ENCODE assay signal across 7 cellular contexts in the genomic region with DNA sequence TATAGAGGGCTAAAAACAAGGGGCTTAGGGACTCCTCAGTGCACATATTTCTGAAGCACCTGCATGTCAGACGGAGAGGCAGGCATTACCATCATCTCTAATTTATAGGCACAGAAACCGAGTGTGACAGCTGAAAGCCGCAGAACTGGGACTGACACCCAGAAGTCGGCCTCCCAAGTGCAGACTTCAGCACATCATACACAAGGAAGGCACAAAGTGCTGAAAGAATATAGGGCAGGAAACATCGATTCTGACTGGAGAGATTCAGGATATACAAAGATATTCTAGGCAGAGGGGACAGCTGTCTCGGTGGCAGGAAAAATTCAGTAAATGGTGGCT. TPM values are rescaled to one million over a fixed set of nuclear protein-coding genes. Genes with fewer than 3 reads are reported as not detected.
DNase-seq lines count a peak whose midpoint lies in the region; ATAC-seq and TF ChIP-seq lines count a peak whose summit lies in the region.

No MANE protein-coding gene starts in this region.

- H3K36me3 ChIP-seq in esophagus muscularis mucosa (peaks cover 11 to 43% (median 34%) of the 10 kb centered on the region in 4 donors), spleen (peaks cover 0 to 50% (median 35%) of the 10 kb centered on the region in 6 donors)

- peak overlapping the region; percentile 90 for H3K4me3 Mint-ChIP-seq in T-helper 17 cell

- intact Hi-C loops in esophagus muscularis mucosa (cut with DNase I) (loop anchor here (1.0 to 10.0 kb wide), 5 partner anchors 124 to 526 kb away; a partner anchor contains a TSS), spleen (cut with DNase I; ENCODE audit: low total_unique reads) (loop anchor here (10.0 kb wide), 2 partner anchors 174 to 524 kb away; no protein-coding TSS in a partner anchor)

- H3K4me1 Mint-ChIP-seq in T-helper 17 cell, result peaks cover 17% of the 10 kb centered on the region

- peak overlapping the region; percentile 62 for H3K27ac ChIP-seq in HL-60 (replicated peaks)
- peak overlapping the region; percentile 86 to 96 (median 92) for H3K27ac ChIP-seq in esophagus muscularis mucosa (replicated peaks in 1 of 4)
- H3K27ac ChIP-seq in spleen, result peak overlapping the region in 7 of 8 donors; percentile 89 to 97 (median 96)

- peak overlapping the region; percentile 94 for H3K27ac Mint-ChIP-seq in T-helper 17 cell

- H3K4me1 ChIP-seq in esophagus muscularis mucosa, result peaks cover 8 to 29% (median 26%) of the 10 kb centered on the region in 4 donors
- H3K4me1 ChIP-seq in spleen, result peaks cover 0 to 50% (median 24%) of the 10 kb centered on the region in 6 donors

- H3K36me3 Mint-ChIP-seq in T-helper 17 cell (ENCODE audit: low read depth), result peaks cover 7% of the 10 kb centered on the region

- H3K9me3 ChIP-seq in T-helper 17 cell (ENCODE audit: control insufficient read depth, low read length, poor library complexity, severe bottlenecking) (no peaks in the 10 kb centered on the region), esophagus muscularis mucosa (no peaks in the 10 kb centered on the region), spleen (no peaks in the 10 kb centered on the region)

- no peak for TF ChIP-seq CTCF in HL-60 (IDR thresholded peaks at IDR 0.05; ENCODE audit: insufficient read depth, low read length)
- no peak for TF ChIP-seq CTCF in esophagus muscularis mucosa (IDR thresholded peaks at IDR 0.05)
- TF ChIP-seq CTCF in spleen (IDR thresholded peaks at IDR 0.05 in 8 of 11, conservative IDR thresholded peaks at IDR 0.05 in 3 of 11), result no peak

- DNase-seq in HL-60 (ENCODE audit: low read depth in 1 of 2, low spot score in 1 of 2), result no peak
- no peak for DNase-seq in T-helper 17 cell
- DNase-seq in esophagus muscularis mucosa (ENCODE audit: extremely low spot score), result no peak
- DNase-seq in spleen, result no peak
- no peak for DNase-seq in SKM-1 treated with dmso at 0.1 percent for 144 hours (lab: John Stamatoyannopoulos, UW; ENCODE audit: unreplicated experiment)

- H3K27me3 Mint-ChIP-seq in T-helper 17 cell, result no peaks in the 10 kb centered on the region

- no peak for TF ChIP-seq EP300 in esophagus muscularis mucosa (IDR thresholded peaks at IDR 0.05)

- TF ChIP-seq POLR2A in esophagus muscularis mucosa (IDR thresholded peaks at IDR 0.05; ENCODE audit: low read depth) (no peak), spleen (IDR thresholded peaks at IDR 0.05) (no peak)

- H3K27me3 ChIP-seq in HL-60 (ENCODE audit: insufficient read depth, poor library complexity, severe bottlenecking), result no peaks in the 10 kb centered on the region
- no peaks in the 10 kb centered on the region for H3K27me3 ChIP-seq in esophagus muscularis mucosa
- H3K27me3 ChIP-seq in spleen (replicated peaks in 1 of 7), result no peaks in the 10 kb centered on the region

- no peak overlapping the region for H3K4me3 ChIP-seq in HL-60 (replicated peaks; ENCODE audit: insufficient read depth, low read length)
- H3K4me3 ChIP-seq in esophagus muscularis mucosa, result peak overlapping the region in 1 of 4 donors; percentile 64
- peak overlapping the region in 3 of 8 donors; percentile 75 to 90 (median 76) for H3K4me3 ChIP-seq in spleen

- no peak for ATAC-seq in T-helper 17 cell
- ATAC-seq in HG02840 (IDR thresholded peaks at IDR 0.05; ENCODE audit: low FRiP score, unreplicated experiment), result no peak
- ATAC-seq in GM21737 (IDR thresholded peaks at IDR 0.05; ENCODE audit: unreplicated experiment), result no peak

- WGBS in esophagus muscularis mucosa, result 71% methylated on average over 6 of the region's 6 CpGs
- 66 to 82% (median 76%) methylated on average over 6 of the region's 6 CpGs for WGBS in spleen, 5 donors

RNA-seq across cellular contexts. Expression of a gene that starts 11.2 kb away (rescaled TPM):
- total RNA-seq in T-helper 17 cell, result 10 to 100 TPM; 37.8 to 39.3 TPM
- 10 to 100 TPM; 38.6 to 53.5 (median 45.7) TPM for total RNA-seq in esophagus muscularis mucosa
- total RNA-seq in spleen, result 10 to 100 TPM; 38.3 to 55.5 (median 46.4) TPM
- 10 to 100 TPM; 23.5 to 27.9 (median 27.4) TPM for polyA plus RNA-seq in spleen

RNA-seq across cellular contexts. Expression of a gene that starts 11.4 kb away (rescaled TPM):
- total RNA-seq in T-helper 17 cell, result 1 to 10 TPM; 4.0 to 5.9 TPM
- 1 to 10 TPM; 3.5 to 7.1 (median 5.8) TPM for total RNA-seq in esophagus muscularis mucosa
- total RNA-seq in spleen, result 10 to 100 TPM in 1 of 7 donors, 1 to 10 TPM in 6; 6.7 to 11.7 (median 9.0) TPM
- 1 to 10 TPM; 1.2 to 2.5 (median 1.9) TPM for polyA plus RNA-seq in spleen
